ENCODE assay signal across 1 cellular context in the genomic region with DNA sequence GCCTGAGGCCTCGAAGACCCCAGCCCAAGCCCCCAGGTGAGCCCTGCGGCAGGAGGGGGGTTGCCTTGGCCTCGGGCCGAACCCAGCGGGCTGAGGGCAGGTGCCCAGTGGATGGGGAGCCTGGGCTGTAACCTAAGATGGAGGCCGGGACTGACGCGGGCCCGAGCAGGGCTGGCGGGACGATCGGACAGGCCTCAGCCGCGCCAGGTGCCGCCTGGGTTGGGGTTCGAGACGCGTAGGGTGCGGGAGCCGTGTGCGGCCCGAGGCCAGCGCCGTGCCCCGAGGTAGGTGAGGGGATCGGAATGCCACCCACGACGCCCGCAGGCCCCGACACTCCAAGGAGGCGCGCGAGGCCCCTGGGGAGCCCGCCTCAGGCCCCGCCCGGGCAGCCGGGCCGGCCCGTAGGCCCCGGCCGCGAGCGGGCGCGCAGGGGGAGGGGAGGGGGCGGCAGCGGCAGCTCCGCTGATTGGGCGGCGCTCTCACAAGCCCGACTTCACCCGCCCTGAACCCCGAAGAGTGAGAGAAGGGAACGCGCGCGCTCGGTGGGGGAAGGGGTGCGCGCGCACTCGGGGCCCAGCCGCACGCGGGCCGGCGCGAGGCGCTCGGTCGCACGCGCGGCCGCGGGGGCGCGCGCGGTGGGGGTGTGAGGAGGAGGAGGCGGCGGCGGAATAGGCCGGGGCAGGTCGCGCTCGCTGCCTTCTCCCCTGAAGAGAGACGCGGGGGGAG.
TF ChIP-seq lines count a peak whose summit lies in the region.

A gene with protein sequence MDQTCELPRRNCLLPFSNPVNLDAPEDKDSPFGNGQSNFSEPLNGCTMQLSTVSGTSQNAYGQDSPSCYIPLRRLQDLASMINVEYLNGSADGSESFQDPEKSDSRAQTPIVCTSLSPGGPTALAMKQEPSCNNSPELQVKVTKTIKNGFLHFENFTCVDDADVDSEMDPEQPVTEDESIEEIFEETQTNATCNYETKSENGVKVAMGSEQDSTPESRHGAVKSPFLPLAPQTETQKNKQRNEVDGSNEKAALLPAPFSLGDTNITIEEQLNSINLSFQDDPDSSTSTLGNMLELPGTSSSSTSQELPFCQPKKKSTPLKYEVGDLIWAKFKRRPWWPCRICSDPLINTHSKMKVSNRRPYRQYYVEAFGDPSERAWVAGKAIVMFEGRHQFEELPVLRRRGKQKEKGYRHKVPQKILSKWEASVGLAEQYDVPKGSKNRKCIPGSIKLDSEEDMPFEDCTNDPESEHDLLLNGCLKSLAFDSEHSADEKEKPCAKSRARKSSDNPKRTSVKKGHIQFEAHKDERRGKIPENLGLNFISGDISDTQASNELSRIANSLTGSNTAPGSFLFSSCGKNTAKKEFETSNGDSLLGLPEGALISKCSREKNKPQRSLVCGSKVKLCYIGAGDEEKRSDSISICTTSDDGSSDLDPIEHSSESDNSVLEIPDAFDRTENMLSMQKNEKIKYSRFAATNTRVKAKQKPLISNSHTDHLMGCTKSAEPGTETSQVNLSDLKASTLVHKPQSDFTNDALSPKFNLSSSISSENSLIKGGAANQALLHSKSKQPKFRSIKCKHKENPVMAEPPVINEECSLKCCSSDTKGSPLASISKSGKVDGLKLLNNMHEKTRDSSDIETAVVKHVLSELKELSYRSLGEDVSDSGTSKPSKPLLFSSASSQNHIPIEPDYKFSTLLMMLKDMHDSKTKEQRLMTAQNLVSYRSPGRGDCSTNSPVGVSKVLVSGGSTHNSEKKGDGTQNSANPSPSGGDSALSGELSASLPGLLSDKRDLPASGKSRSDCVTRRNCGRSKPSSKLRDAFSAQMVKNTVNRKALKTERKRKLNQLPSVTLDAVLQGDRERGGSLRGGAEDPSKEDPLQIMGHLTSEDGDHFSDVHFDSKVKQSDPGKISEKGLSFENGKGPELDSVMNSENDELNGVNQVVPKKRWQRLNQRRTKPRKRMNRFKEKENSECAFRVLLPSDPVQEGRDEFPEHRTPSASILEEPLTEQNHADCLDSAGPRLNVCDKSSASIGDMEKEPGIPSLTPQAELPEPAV (N-terminal part only) (plus strand): TSS at position 655 of the 726 bp plus-strand sequence. CDS start 1,331 bp downstream, outside the sequence.

TF ChIP-seq in HepG2, 621 proteins besides CTCF, POLR2A, EP300 and RAD21 (continued from another document):
- TF ChIP-seq THAP9 (CRISPR knock-in tag; IDR thresholded peaks at IDR 0.05; ENCODE audit: borderline replicate concordance) (no peak), ZNF563 (CRISPR knock-in tag; IDR thresholded peaks at IDR 0.05) (no peak), ETV6 (CRISPR knock-in tag; conservative IDR thresholded peaks at IDR 0.05) (no peak), POLR2G (IDR thresholded peaks at IDR 0.05; ENCODE audit: low read depth, low read length) (no peak), SRY (CRISPR knock-in tag; IDR thresholded peaks at IDR 0.05) (no peak), KLF6 (CRISPR knock-in tag; IDR thresholded peaks at IDR 0.05) (no peak), TFDP2 (CRISPR knock-in tag; IDR thresholded peaks at IDR 0.05) (no peak), ZNF724P (CRISPR knock-in tag; IDR thresholded peaks at IDR 0.05; ENCODE audit: borderline replicate concordance) (no peak), ZNF569 (CRISPR knock-in tag; IDR thresholded peaks at IDR 0.05; ENCODE audit: borderline replicate concordance) (no peak), TIGD3 (CRISPR knock-in tag; IDR thresholded peaks at IDR 0.05; ENCODE audit: borderline replicate concordance) (no peak), ARNTL (CRISPR knock-in tag; IDR thresholded peaks at IDR 0.05) (no peak), NFKBIZ (CRISPR knock-in tag; IDR thresholded peaks at IDR 0.05) (no peak)
